In the genomic region with DNA sequence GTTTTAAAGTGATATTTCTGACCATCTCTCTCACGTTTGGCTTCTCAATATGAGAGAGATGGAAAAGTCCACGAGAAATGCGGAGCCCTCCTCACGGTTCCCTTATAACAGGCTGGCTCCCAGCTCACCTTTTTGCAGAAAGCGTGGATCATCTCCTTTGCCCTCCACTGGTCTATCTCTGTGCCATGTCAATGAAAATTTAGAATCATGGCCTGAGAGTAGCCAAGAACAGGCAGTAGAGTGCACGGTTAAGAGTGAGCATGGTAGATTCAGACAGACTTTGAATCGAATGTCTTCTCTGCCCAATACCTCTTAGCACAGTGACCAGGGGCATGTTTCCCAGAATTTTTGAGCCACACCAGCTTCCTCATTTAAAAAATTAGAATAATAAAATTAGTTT, we compare ENCODE assay signal across 12 cellular contexts. TPM values are rescaled to one million over a fixed set of nuclear protein-coding genes. Genes with fewer than 3 reads are reported as not detected.
DNase-seq lines count a peak whose midpoint lies in the region; ATAC-seq and TF ChIP-seq lines count a peak whose summit lies in the region.
"Had no signal": no experiment of that assay in that cellular context is flagged by ENCODE, and none has a peak within 500 bp of the region (broad histone marks: within the 10 kb centered on the region; RNA-seq: fewer than 3 reads in every experiment).

No MANE protein-coding gene starts in this region.

- peaks cover 0 to 4% (median 0%) of the 10 kb centered on the region in 4 donors for H3K36me3 ChIP-seq in stomach
- no peaks in the 10 kb centered on the region for H3K36me3 ChIP-seq in mesendoderm (ENCODE audit: control insufficient read depth, insufficient read depth, low read length)

- H3K27me3 ChIP-seq in stomach (no peaks in the 10 kb centered on the region), mesendoderm (ENCODE audit: insufficient read depth, low read length, poor library complexity) (no peaks in the 10 kb centered on the region)

- H2BK15ac ChIP-seq in mesendoderm (replicated peaks; ENCODE audit: low read depth): no peak overlapping the region

- H4K5ac ChIP-seq in mesendoderm (ENCODE audit: low read length): no peak overlapping the region

- H3K27me3 Mint-ChIP-seq in activated T-helper 1 cell treated with anti-CD3 and anti-CD28 coated beads, Interleukin-12 subunit alpha, Interleukin-12 subunit beta, Interleukin-2, Interleukin-4 antibody, amounts not matched to agents 30 ng/mL and 10 ng/mL and 1 ng/mL, durations not matched to agents 14 hours and 24 hours and 36 hours (ENCODE audit: insufficient read depth): no peaks in the 10 kb centered on the region
- H3K27me3 Mint-ChIP-seq in immature natural killer cell (ENCODE audit: low read depth in 3 of 3): peaks cover 2 to 4% (median 3%) of the 10 kb centered on the region in 3 donors

- H3K79me1 ChIP-seq in mesendoderm (ENCODE audit: low read length): no peaks in the 10 kb centered on the region

- TF ChIP-seq EP300 in stomach (IDR thresholded peaks at IDR 0.05): no peak

- WGBS in stomach, 5 donors: 54 to 77% (median 68%) methylated on average over 7 of the region's 7 CpGs
- no CpG with 5 or more reads among the region's 7 CpGs for WGBS in mesendoderm (ENCODE audit: extremely low coverage, insufficient coverage, low lambda C conversion rate)

- no peak overlapping the region for H3K23ac ChIP-seq in mesendoderm (ENCODE audit: low read length)

- no peak overlapping the region for H2AK5ac ChIP-seq in mesendoderm (ENCODE audit: low read length)

- no peak overlapping the region for H3K4me2 ChIP-seq in mesendoderm (ENCODE audit: low read length)

- H4K8ac ChIP-seq in mesendoderm (ENCODE audit: low read depth, low read length): no peak overlapping the region

- no peak overlapping the region for H3K56ac ChIP-seq in mesendoderm (ENCODE audit: low read length)

- H3K9me3 ChIP-seq in stomach: no peaks in the 10 kb centered on the region

- H3K9me3 Mint-ChIP-seq in activated T-helper 1 cell treated with anti-CD3 and anti-CD28 coated beads, Interleukin-12 subunit alpha, Interleukin-12 subunit beta, Interleukin-2, Interleukin-4 antibody, amounts not matched to agents 30 ng/mL and 10 ng/mL and 1 ng/mL, durations not matched to agents 14 hours and 24 hours and 36 hours: peaks cover 9% of the 10 kb centered on the region
- peaks cover 6 to 17% (median 15%) of the 10 kb centered on the region in 6 donors for H3K9me3 Mint-ChIP-seq in immature natural killer cell

- no peak overlapping the region for H2BK120ac ChIP-seq in mesendoderm (ENCODE audit: low read depth, low read length)

- intact Hi-C loops in activated T-helper 1 cell treated with anti-CD3 and anti-CD28 coated beads, Interleukin-12 subunit alpha, Interleukin-12 subunit beta, Interleukin-2, Interleukin-4 antibody, amounts not matched to agents 30 ng/mL and 10 ng/mL and 1 ng/mL, durations not matched to agents 14 hours and 24 hours and 36 hours (cut with micrococcal nuclease): loop anchor here (1.0 to 2.0 kb wide), 8 partner anchors 7 to 239 kb away; partner anchors contain the start of gene GIMAP5
- intact Hi-C loops in stomach (cut with DNase I; ENCODE audit: low total_unique reads): no loop called here

- H3K4me1 ChIP-seq in stomach: no peaks in the 10 kb centered on the region
- no peaks in the 10 kb centered on the region for H3K4me1 ChIP-seq in mesendoderm (ENCODE audit: control insufficient read depth, low read depth, low read length)

- no peak overlapping the region for H3K4ac ChIP-seq in mesendoderm (ENCODE audit: low read depth, low read length)

- H3K4me1 Mint-ChIP-seq in activated T-helper 1 cell treated with anti-CD3 and anti-CD28 coated beads, Interleukin-12 subunit alpha, Interleukin-12 subunit beta, Interleukin-2, Interleukin-4 antibody, amounts not matched to agents 30 ng/mL and 10 ng/mL and 1 ng/mL, durations not matched to agents 14 hours and 24 hours and 36 hours (ENCODE audit: low read depth): peaks cover 64% of the 10 kb centered on the region
- H3K4me1 Mint-ChIP-seq in immature natural killer cell: peaks cover 48 to 61% of the 10 kb centered on the region in 2 donors

- H3K36me3 Mint-ChIP-seq in activated T-helper 1 cell treated with anti-CD3 and anti-CD28 coated beads, Interleukin-12 subunit alpha, Interleukin-12 subunit beta, Interleukin-2, Interleukin-4 antibody, amounts not matched to agents 30 ng/mL and 10 ng/mL and 1 ng/mL, durations not matched to agents 14 hours and 24 hours and 36 hours (ENCODE audit: low read depth): peaks cover 28% of the 10 kb centered on the region
- H3K36me3 Mint-ChIP-seq in immature natural killer cell: peaks cover 47 to 50% (median 49%) of the 10 kb centered on the region in 3 donors

- H2BK5ac ChIP-seq in mesendoderm (ENCODE audit: low read length): no peak overlapping the region

- H3K79me2 ChIP-seq in mesendoderm (ENCODE audit: control insufficient read depth, insufficient read depth, low read length): no peaks in the 10 kb centered on the region

- peak overlapping the region; percentile 98 for H3K27ac Mint-ChIP-seq in activated T-helper 1 cell treated with anti-CD3 and anti-CD28 coated beads, Interleukin-12 subunit alpha, Interleukin-12 subunit beta, Interleukin-2, Interleukin-4 antibody, amounts not matched to agents 30 ng/mL and 10 ng/mL and 1 ng/mL, durations not matched to agents 14 hours and 24 hours and 36 hours
- H3K27ac Mint-ChIP-seq in immature natural killer cell: peak overlapping the region; percentile 94 to 99 (median 98)

- H3K9ac ChIP-seq in mesendoderm (ENCODE audit: low read length): no peak overlapping the region

- peak overlapping the region; percentile 22 to 43 (median 38) for H3K4me3 ChIP-seq in stomach
- no peak overlapping the region for H3K4me3 ChIP-seq in mesendoderm (ENCODE audit: low read length)

- H3K4me3 Mint-ChIP-seq in activated T-helper 1 cell treated with anti-CD3 and anti-CD28 coated beads, Interleukin-12 subunit alpha, Interleukin-12 subunit beta, Interleukin-2, Interleukin-4 antibody, amounts not matched to agents 30 ng/mL and 10 ng/mL and 1 ng/mL, durations not matched to agents 14 hours and 24 hours and 36 hours: peak overlapping the region; percentile 96
- peak overlapping the region; percentile 99 to 100 (median 100) for H3K4me3 Mint-ChIP-seq in immature natural killer cell

- ATAC-seq in GM19035 (IDR thresholded peaks at IDR 0.05; ENCODE audit: unreplicated experiment): peak; percentile 12

- H3K18ac ChIP-seq in mesendoderm (ENCODE audit: low read length): no peak overlapping the region

- no peak for TF ChIP-seq POLR2A in stomach (IDR thresholded peaks at IDR 0.05)

- TF ChIP-seq CTCF in stomach (IDR thresholded peaks at IDR 0.05): no peak

- H3K27ac ChIP-seq in stomach (peak overlapping the region in 4 of 5 donors; percentile 61 to 71 (median 64)), mesendoderm (ENCODE audit: low read depth, low read length) (no peak overlapping the region), caudate nucleus (ENCODE audit: low read depth, low read length) (no peak overlapping the region)

- DNase-seq in activated T-helper 1 cell treated with anti-CD3 and anti-CD28 coated beads, Interleukin-12 subunit alpha, Interleukin-12 subunit beta, Interleukin-2, Interleukin-4 antibody, amounts not matched to agents 30 ng/mL and 10 ng/mL and 1 ng/mL, durations not matched to agents 14 hours and 24 hours and 36 hours (ENCODE audit: low spot score): no peak
- DNase-seq in immature natural killer cell (peak in 1 of 3 donors; percentile 15), stomach (no peak), SW480 (ENCODE audit: low spot score) (no peak), mesendoderm (no peak), caudate nucleus (lab: John Stamatoyannopoulos, UW) (no peak)
- DNase-seq: cortex of kidney; DMS53; HCEC 1CT; stimulated activated CD4-positive, alpha-beta T cell treated with anti-CD3 and anti-CD28 coated beads, Interleukin-2, amount 100 ng/mL, for 48 hours had no signal

RNA-seq across cellular contexts. Expression of gene GIMAP7, which starts 1.1 kb away (rescaled TPM):
- 46.9 and 55.1 TPM in 2 replicates for total RNA-seq in activated T-helper 1 cell treated with anti-CD3 and anti-CD28 coated beads, Interleukin-12 subunit alpha, Interleukin-12 subunit beta, Interleukin-2, Interleukin-4 antibody, amounts not matched to agents 30 ng/mL and 10 ng/mL and 1 ng/mL, durations not matched to agents 14 hours and 24 hours and 36 hours
- polyA plus RNA-seq in immature natural killer cell (100 to 1,000 TPM; 285 to 709 (median 555) TPM), stomach (10 to 100 TPM in 2 of 3 donors, 1 to 10 TPM in 1; 9.0 to 15.9 (median 14.8) TPM)
- 10 to 100 TPM in 2 of 5 donors, 1 to 10 TPM in 2, not detected in 1; 1.2 to 13.0 (median 7.5) TPM for total RNA-seq in stomach
- polyA plus RNA-seq in mesendoderm (2013, experiment 1 of 2): 0.04 TPM
- 0.03 TPM for polyA plus RNA-seq in mesendoderm (2013, experiment 2 of 2)
- total RNA-seq: M059J had no signal

RNA-seq across cellular contexts. Expression of gene GIMAP4, which starts 51.4 kb away (rescaled TPM):
- total RNA-seq in activated T-helper 1 cell treated with anti-CD3 and anti-CD28 coated beads, Interleukin-12 subunit alpha, Interleukin-12 subunit beta, Interleukin-2, Interleukin-4 antibody, amounts not matched to agents 30 ng/mL and 10 ng/mL and 1 ng/mL, durations not matched to agents 14 hours and 24 hours and 36 hours: 84.2 and 87.4 TPM in 2 replicates
- polyA plus RNA-seq in immature natural killer cell (100 to 1,000 TPM; 158 to 420 (median 392) TPM), stomach (10 to 100 TPM; 11.2 to 16.6 (median 12.2) TPM)
- total RNA-seq in stomach: 10 to 100 TPM in 3 of 5 donors, under 1 TPM in 1, not detected in 1; 0.89 to 79.9 (median 19.7) TPM
- 0.03 TPM for polyA plus RNA-seq in mesendoderm (2013, experiment 1 of 2)
- polyA plus RNA-seq in mesendoderm (2013, experiment 2 of 2): 0.04 TPM
- total RNA-seq: M059J had no signal

Comparison
In these comparisons a context has a peak if more than half of its experiments do, and no peak if none do; other contexts are left out.
1. H3K27ac ChIP-seq: peak in stomach (4 of 5); none in mesendoderm (single experiment) and caudate nucleus (single experiment).